12 cellular contexts compared by ENCODE assay signal in the genomic region with DNA sequence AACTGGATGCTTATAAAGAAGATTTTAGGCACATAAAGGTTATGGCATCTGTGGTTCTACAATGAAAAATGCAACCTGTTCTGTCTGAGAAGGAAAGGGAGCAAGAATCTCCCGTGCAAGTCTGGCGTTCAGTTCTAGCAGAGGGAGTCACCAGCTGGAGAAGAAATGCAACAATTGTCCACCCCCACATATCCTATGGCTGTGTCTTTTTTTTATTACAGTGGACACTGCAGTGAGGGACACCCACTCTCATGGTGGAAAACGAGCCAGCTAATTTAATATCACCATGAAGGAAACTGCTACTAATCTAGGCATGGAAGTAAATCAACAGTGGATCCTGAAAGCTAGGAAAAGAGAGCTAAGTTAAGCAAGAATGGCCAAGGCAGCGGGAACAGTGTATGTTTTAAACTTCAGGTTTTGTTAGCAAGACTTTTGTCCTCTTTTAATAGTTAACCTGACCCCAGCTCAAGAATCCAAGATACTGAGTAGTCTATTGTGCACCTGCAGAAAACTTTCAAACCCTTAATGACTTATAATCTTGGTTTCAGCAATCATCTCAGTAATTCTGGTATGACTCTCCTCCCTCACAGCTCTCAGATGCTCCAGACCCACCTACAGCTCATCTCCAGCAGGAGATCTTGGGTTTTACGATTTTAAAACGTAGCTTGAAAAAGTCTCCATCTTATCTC.
DNase-seq lines count a peak whose midpoint lies in the region; ATAC-seq and TF ChIP-seq lines count a peak whose summit lies in the region.
"Had no signal": no experiment of that assay in that cellular context is flagged by ENCODE, and none has a peak within 500 bp of the region (broad histone marks: within the 10 kb centered on the region; RNA-seq: fewer than 3 reads in every experiment).

No MANE protein-coding gene starts in this region.

- H3K36me3 ChIP-seq in kidney epithelial cell (ENCODE audit: control insufficient read depth, insufficient read depth, low read length), result no peaks in the 10 kb centered on the region
- no peaks in the 10 kb centered on the region for H3K36me3 ChIP-seq in suprapubic skin

- H3K9me3 ChIP-seq in suprapubic skin, result no peaks in the 10 kb centered on the region

- DNase-seq in kidney epithelial cell (ENCODE audit: low read depth) (peak; percentile 35), suprapubic skin (ENCODE audit: low spot score in 2 of 2) (no peak), T-cell (no peak)
- DNase-seq in activated effector memory CD4-positive, alpha-beta T cell treated with anti-CD3 and anti-CD28 coated beads, Interleukin-2, amount 50 U/mL, for 16 hours, result no peak
- no peak for DNase-seq in T-helper 2 cell treated with Interferon-gamma antibody and Interleukin-4, amounts not matched to agents 5 μg/mL and 100 μg/mL, for 36 hours (ENCODE audit: low spot score)
- DNase-seq: KG1 had no signal

- no peak for TF ChIP-seq CTCF in kidney epithelial cell (IDR thresholded peaks at IDR 0.05; ENCODE audit: insufficient read depth, low read length, poor library complexity, severe bottlenecking)
- no peak for TF ChIP-seq CTCF in suprapubic skin (IDR thresholded peaks at IDR 0.05)

- ATAC-seq in GM18858 (IDR thresholded peaks at IDR 0.05; ENCODE audit: unreplicated experiment), result peak; percentile 93
- ATAC-seq in GM21526 (IDR thresholded peaks at IDR 0.05; ENCODE audit: low FRiP score, unreplicated experiment), result peak; percentile 97
- peak; percentile 99 for ATAC-seq in HG03097 (IDR thresholded peaks at IDR 0.05; ENCODE audit: low FRiP score, unreplicated experiment)
- no peak for ATAC-seq in T-cell (replicated peaks in 1 of 4)

- H3K27me3 ChIP-seq in kidney epithelial cell (ENCODE audit: control insufficient read depth, insufficient read depth, low read length) (no peaks in the 10 kb centered on the region), suprapubic skin (no peaks in the 10 kb centered on the region)

- no peaks in the 10 kb centered on the region for H3K9me3 Mint-ChIP-seq in T-helper 2 cell treated with Interferon-gamma antibody and Interleukin-4, amounts not matched to agents 5 μg/mL and 100 μg/mL, for 36 hours
- peaks cover 0 to 7% (median 0%) of the 10 kb centered on the region in 3 donors for H3K9me3 Mint-ChIP-seq in T-cell
- H3K9me3 Mint-ChIP-seq: memory B cell; T-helper 1 cell treated with Interleukin-12 subunit alpha and Interleukin-12 subunit beta and Interleukin-4 antibody, amounts not matched to agents 30 μg/mL and 1 μg/mL, for 36 hours had no signal

- WGBS in suprapubic skin, result 77% methylated on average over 6 of the region's 6 CpGs

- TF ChIP-seq EP300 in suprapubic skin (IDR thresholded peaks at IDR 0.05), result no peak

- H3K4me1 ChIP-seq in suprapubic skin, result peaks cover 12% of the 10 kb centered on the region

- H3K36me3 Mint-ChIP-seq in T-helper 2 cell treated with Interferon-gamma antibody and Interleukin-4, amounts not matched to agents 5 μg/mL and 100 μg/mL, for 36 hours (ENCODE audit: low read depth), result no peaks in the 10 kb centered on the region
- H3K36me3 Mint-ChIP-seq in T-cell, result no peaks in the 10 kb centered on the region
- H3K36me3 Mint-ChIP-seq: memory B cell had no signal

- TF ChIP-seq POLR2A in suprapubic skin (IDR thresholded peaks at IDR 0.05), result no peak

- H3K27ac ChIP-seq in suprapubic skin, result no peak overlapping the region

- H3K4me3 ChIP-seq in kidney epithelial cell (ENCODE audit: low read depth, low read length) (no peak overlapping the region), suprapubic skin (no peak overlapping the region)
- H3K4me3 ChIP-seq: smooth muscle cell had no signal

- H3K27ac Mint-ChIP-seq in T-helper 2 cell treated with Interferon-gamma antibody and Interleukin-4, amounts not matched to agents 5 μg/mL and 100 μg/mL, for 36 hours, result no peak overlapping the region
- H3K27ac Mint-ChIP-seq in T-cell, result no peak overlapping the region
- H3K27ac Mint-ChIP-seq: memory B cell; T-helper 1 cell treated with Interleukin-12 subunit alpha and Interleukin-12 subunit beta and Interleukin-4 antibody, amounts not matched to agents 30 μg/mL and 1 μg/mL, for 36 hours had no signal

- H3K4me1 Mint-ChIP-seq in T-helper 2 cell treated with Interferon-gamma antibody and Interleukin-4, amounts not matched to agents 5 μg/mL and 100 μg/mL, for 36 hours (ENCODE audit: low read depth), result no peaks in the 10 kb centered on the region
- H3K4me1 Mint-ChIP-seq in T-cell, result no peaks in the 10 kb centered on the region
- H3K4me1 Mint-ChIP-seq: memory B cell had no signal

- POLR2A ChIA-PET in T-cell (lab: Charles Lee), result no interaction called here

- CTCF ChIA-PET in T-cell (lab: Charles Lee), result no interaction called here

- no peak overlapping the region for H3K4me3 Mint-ChIP-seq in T-helper 2 cell treated with Interferon-gamma antibody and Interleukin-4, amounts not matched to agents 5 μg/mL and 100 μg/mL, for 36 hours
- no peak overlapping the region for H3K4me3 Mint-ChIP-seq in T-cell
- H3K4me3 Mint-ChIP-seq: memory B cell; T-helper 1 cell treated with Interleukin-12 subunit alpha and Interleukin-12 subunit beta and Interleukin-4 antibody, amounts not matched to agents 30 μg/mL and 1 μg/mL, for 36 hours had no signal

- no peaks in the 10 kb centered on the region for H3K27me3 Mint-ChIP-seq in T-helper 2 cell treated with Interferon-gamma antibody and Interleukin-4, amounts not matched to agents 5 μg/mL and 100 μg/mL, for 36 hours (ENCODE audit: low read depth)
- H3K27me3 Mint-ChIP-seq in T-cell, result no peaks in the 10 kb centered on the region
- H3K27me3 Mint-ChIP-seq: memory B cell had no signal

Comparison
In these comparisons a context has a peak if more than half of its experiments do, and no peak if none do; other contexts are left out.
1. ATAC-seq: peak in GM18858 (single experiment), GM21526 (single experiment) and HG03097 (single experiment); none in T-cell (0 of 4).